Comparison of ENCODE assay signal across 9 cellular contexts in the genomic region with DNA sequence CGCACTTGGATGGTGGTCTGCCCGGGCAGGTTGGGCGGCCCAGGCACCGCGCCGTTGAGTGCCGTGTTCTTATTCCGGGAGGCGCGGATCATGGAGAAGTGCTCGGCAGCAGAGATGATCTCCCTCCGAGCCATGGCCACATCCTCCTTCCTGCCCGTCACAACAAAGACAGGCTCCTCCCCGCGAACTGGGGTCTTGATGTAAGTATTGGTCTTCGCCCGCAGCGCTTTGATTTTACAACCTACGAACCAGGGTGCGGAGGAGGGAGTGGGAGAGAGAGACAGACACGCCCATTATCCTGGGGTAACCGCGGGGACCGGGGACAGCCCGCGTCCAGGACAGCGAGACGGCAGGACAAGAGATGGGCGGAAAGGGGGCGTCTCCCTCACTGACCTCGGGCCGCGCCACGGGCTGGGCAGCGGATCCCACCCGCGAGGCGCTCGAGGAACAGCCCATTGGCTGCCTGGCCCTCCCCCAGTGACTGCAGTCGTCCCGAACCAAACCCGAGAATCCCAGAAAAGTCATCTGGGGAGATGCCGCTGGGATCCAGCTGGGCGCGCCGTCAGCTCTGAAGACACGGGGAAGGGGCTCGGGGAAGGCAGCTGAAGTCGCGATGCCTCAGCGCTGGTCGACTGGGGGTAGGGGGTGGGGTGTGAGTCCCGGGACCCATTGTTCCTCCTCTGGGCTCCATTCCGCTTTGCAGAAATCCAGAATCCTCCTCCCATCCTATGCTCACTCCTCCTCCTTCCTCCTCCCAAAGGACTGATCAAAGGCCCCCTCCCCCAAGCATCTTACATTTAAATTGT. TPM values are rescaled to one million over a fixed set of nuclear protein-coding genes. Genes with fewer than 3 reads are reported as not detected.
DNase-seq lines count a peak whose midpoint lies in the region; ATAC-seq and TF ChIP-seq lines count a peak whose summit lies in the region.
"Had no signal": no experiment of that assay in that cellular context is flagged by ENCODE, and none has a peak within 500 bp of the region (broad histone marks: within the 10 kb centered on the region; RNA-seq: fewer than 3 reads in every experiment).

No MANE protein-coding gene starts in this region.

- H3K27me3 Mint-ChIP-seq in activated CD8-positive, alpha-beta T cell treated with anti-CD3 and anti-CD28 coated beads for 36 hours: peaks cover 26% of the 10 kb centered on the region

- TF ChIP-seq CTCF in activated CD8-positive, alpha-beta T cell treated with anti-CD3 and anti-CD28 coated beads for 36 hours (IDR thresholded peaks at IDR 0.05): no peak
- TF ChIP-seq CTCF in mucosa of descending colon (IDR thresholded peaks at IDR 0.05) (no peak), thoracic aorta (IDR thresholded peaks at IDR 0.05) (no peak)

- no peaks in the 10 kb centered on the region for H3K36me3 Mint-ChIP-seq in activated CD8-positive, alpha-beta T cell treated with anti-CD3 and anti-CD28 coated beads for 36 hours (ENCODE audit: low read depth)
- H3K36me3 Mint-ChIP-seq: activated naive CD4-positive, alpha-beta T cell treated with anti-CD3 and anti-CD28 coated beads, Interleukin-2, amount 50 U/mL, for 72 hours had no signal

- H3K9me3 ChIP-seq in mucosa of descending colon (no peaks in the 10 kb centered on the region), thoracic aorta (no peaks in the 10 kb centered on the region)

- H3K36me3 ChIP-seq in mucosa of descending colon (ENCODE audit: low read depth) (no peaks in the 10 kb centered on the region), thoracic aorta (no peaks in the 10 kb centered on the region)

- H3K4me1 ChIP-seq in mucosa of descending colon (ENCODE audit: low read depth) (peaks cover 20% of the 10 kb centered on the region), thoracic aorta (ENCODE audit: control insufficient read depth in 1 of 2, low read depth in 2 of 2) (peaks cover 5 to 20% of the 10 kb centered on the region in 2 donors)

- intact Hi-C loops in activated CD8-positive, alpha-beta T cell treated with anti-CD3 and anti-CD28 coated beads for 36 hours (cut with micrococcal nuclease): no loop called here
- intact Hi-C loops in mucosa of descending colon (cut with DNase I, micrococcal nuclease): no loop called here

- H3K4me3 Mint-ChIP-seq in activated CD8-positive, alpha-beta T cell treated with anti-CD3 and anti-CD28 coated beads for 36 hours: peak overlapping the region; percentile 80

- no peaks in the 10 kb centered on the region for H3K9me3 Mint-ChIP-seq in activated CD8-positive, alpha-beta T cell treated with anti-CD3 and anti-CD28 coated beads for 36 hours
- H3K9me3 Mint-ChIP-seq: activated naive CD4-positive, alpha-beta T cell treated with anti-CD3 and anti-CD28 coated beads, Interleukin-2, amount 50 U/mL, for 72 hours had no signal

- H3K4me1 Mint-ChIP-seq in activated CD8-positive, alpha-beta T cell treated with anti-CD3 and anti-CD28 coated beads for 36 hours (ENCODE audit: low read depth): peaks cover 11% of the 10 kb centered on the region

- no peak overlapping the region for H3K27ac ChIP-seq in thoracic aorta

- POLR2A ChIA-PET in activated CD8-positive, alpha-beta T cell treated with anti-CD3 and anti-CD28 coated beads for 36 hours (lab: Charles Lee): no interaction called here

- DNase-seq in EH (ENCODE audit: low read depth) (peak; percentile 85), M059J (ENCODE audit: low read depth) (peak; percentile 31), epidermal melanocyte (ENCODE audit: insufficient read length, low spot score) (peak; percentile 28), mucosa of descending colon (peak; percentile 32 to 55 (median 41)), thoracic aorta (ENCODE audit: low spot score) (no peak)
- peak; percentile 61 for DNase-seq in activated CD8-positive, alpha-beta T cell treated with anti-CD3 and anti-CD28 coated beads for 36 hours

- no peaks in the 10 kb centered on the region for H3K27me3 ChIP-seq in thoracic aorta (replicated peaks; ENCODE audit: insufficient read depth)

- no peak for ATAC-seq in activated CD8-positive, alpha-beta T cell treated with anti-CD3 and anti-CD28 coated beads for 36 hours
- ATAC-seq in mucosa of descending colon (no peak), thoracic aorta (ENCODE audit: insufficient number of reproducible peaks, low FRiP score, low read depth) (no peak), HG03520 (IDR thresholded peaks at IDR 0.05; ENCODE audit: unreplicated experiment) (no peak), HG03095 (IDR thresholded peaks at IDR 0.05; ENCODE audit: unreplicated experiment) (no peak)

- CTCF ChIA-PET in activated CD8-positive, alpha-beta T cell treated with anti-CD3 and anti-CD28 coated beads for 36 hours (lab: Charles Lee): no interaction called here

- H3K4me3 ChIP-seq in mucosa of descending colon (no peak overlapping the region), thoracic aorta (peak overlapping the region; percentile 96)

- no peak overlapping the region for H3K27ac Mint-ChIP-seq in activated CD8-positive, alpha-beta T cell treated with anti-CD3 and anti-CD28 coated beads for 36 hours
- H3K27ac Mint-ChIP-seq: activated naive CD4-positive, alpha-beta T cell treated with anti-CD3 and anti-CD28 coated beads, Interleukin-2, amount 50 U/mL, for 72 hours had no signal

RNA-seq across cellular contexts. Expression of a gene that starts 1.2 kb away (rescaled TPM):
- 1.6 and 4.1 TPM in 2 replicates for total RNA-seq in M059J (2014; rRNA removed; shearing (Covaris generic))
- total RNA-seq in activated CD8-positive, alpha-beta T cell treated with anti-CD3 and anti-CD28 coated beads for 36 hours: under 1 TPM; 0.69 to 0.99 TPM
- 1 to 10 TPM in 2 of 3 donors, under 1 TPM in 1; 0.29 to 5.5 (median 1.1) TPM for total RNA-seq in mucosa of descending colon
- 1 to 10 TPM in 1 of 2 donors, under 1 TPM in 1; 0.68 to 5.6 TPM for total RNA-seq in thoracic aorta
